Comparison of ENCODE assay signal across 8 cellular contexts in the genomic region with DNA sequence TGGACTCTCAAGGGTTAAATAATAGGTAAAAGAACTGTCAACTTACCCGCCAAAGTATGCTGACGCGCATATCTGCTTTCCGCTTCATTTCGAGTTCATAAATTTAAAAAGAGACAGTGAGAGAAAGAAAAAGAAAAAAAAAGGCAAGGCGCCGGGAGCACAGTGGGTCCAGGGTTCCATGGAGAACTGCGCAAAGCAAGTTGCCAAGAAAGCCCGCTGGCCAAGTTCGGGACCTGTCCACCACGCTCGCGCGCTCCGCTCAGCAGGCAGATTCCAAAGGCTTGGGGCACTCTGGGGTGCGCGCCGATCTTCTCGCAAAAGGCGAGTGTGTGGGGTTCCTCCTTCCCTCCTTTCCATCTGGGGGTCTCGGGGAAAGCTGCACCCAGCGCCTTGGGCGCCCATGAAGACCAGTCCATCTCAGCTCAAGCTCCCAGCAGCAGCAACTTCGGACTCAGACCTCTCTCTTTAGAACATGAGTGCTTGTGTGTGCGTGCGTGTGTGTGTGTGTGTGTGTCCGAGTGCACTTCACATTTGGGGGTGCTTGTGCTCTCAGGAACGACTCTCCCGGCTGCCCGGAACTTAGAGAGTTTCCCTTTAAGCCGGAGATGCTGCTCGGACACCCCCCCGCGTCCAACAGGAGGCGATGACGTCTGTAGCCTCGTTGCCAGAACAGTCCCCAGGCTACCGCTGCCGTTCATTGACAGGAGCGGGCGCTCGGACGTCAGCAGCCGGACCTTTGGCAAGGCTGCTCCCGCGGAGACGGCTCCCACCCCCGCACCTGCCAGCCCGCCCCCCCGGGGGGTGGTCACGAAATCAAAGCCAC.
DNase-seq lines count a peak whose midpoint lies in the region; ATAC-seq and TF ChIP-seq lines count a peak whose summit lies in the region.

No MANE protein-coding gene starts in this region.

- peak; percentile 14 for TF ChIP-seq EP300 in esophagus muscularis mucosa (IDR thresholded peaks at IDR 0.05)

- no peak for TF ChIP-seq CTCF in esophagus muscularis mucosa (IDR thresholded peaks at IDR 0.05)

- TF ChIP-seq POLR2A in esophagus muscularis mucosa (IDR thresholded peaks at IDR 0.05; ENCODE audit: low read depth) = no peak

- DNase-seq in AG08396 (ENCODE audit: low spot score) (peak; percentile 84), NCI-H2196 (lab: John Stamatoyannopoulos, UW; ENCODE audit: unreplicated experiment) (peak; percentile 53), esophagus muscularis mucosa (ENCODE audit: extremely low spot score) (no peak), GM19238 (ENCODE audit: insufficient read length, low spot score) (no peak), NCI-H2107 (lab: John Stamatoyannopoulos, UW) (no peak)
- DNase-seq in effector CD8-positive, alpha-beta T cell (lab: John Stamatoyannopoulos, UW) = no peak

- H3K27me3 ChIP-seq in esophagus muscularis mucosa = peaks cover 0 to 36% (median 2%) of the 10 kb centered on the region in 4 donors
- H3K27me3 ChIP-seq in muscle layer of duodenum (ENCODE audit: low read depth, low read length) = peaks cover 16% of the 10 kb centered on the region

- no peak for ATAC-seq in HG03521 (IDR thresholded peaks at IDR 0.05; ENCODE audit: unreplicated experiment)

- H3K27ac ChIP-seq in esophagus muscularis mucosa (replicated peaks in 1 of 4) = peak overlapping the region; percentile 43 to 70 (median 68)
- peak overlapping the region; percentile 45 for H3K27ac ChIP-seq in muscle layer of duodenum (ENCODE audit: low read length)

- intact Hi-C loops in esophagus muscularis mucosa (cut with DNase I) = loop anchor here (5.0 kb wide), 1 partner anchor 110 kb away; no protein-coding TSS in a partner anchor

- peak overlapping the region; percentile 58 to 65 (median 61) for H3K4me3 ChIP-seq in esophagus muscularis mucosa
- peak overlapping the region; percentile 81 to 89 for H3K4me3 ChIP-seq in muscle layer of duodenum (ENCODE audit: low read depth in 1 of 2, low read length in 2 of 2)

- under 1% methylated on average over 15 of the region's 51 CpGs for WGBS in esophagus muscularis mucosa

- H3K4me1 ChIP-seq in esophagus muscularis mucosa = peaks cover 10 to 41% (median 31%) of the 10 kb centered on the region in 4 donors
- H3K4me1 ChIP-seq in muscle layer of duodenum (ENCODE audit: control insufficient read depth in 1 of 2, insufficient read depth in 2 of 2, low read length in 2 of 2) = no peaks in the 10 kb centered on the region

- H3K36me3 ChIP-seq in esophagus muscularis mucosa (no peaks in the 10 kb centered on the region), muscle layer of duodenum (ENCODE audit: control insufficient read depth in 1 of 2, insufficient read depth in 2 of 2, low read length in 2 of 2) (no peaks in the 10 kb centered on the region)

- no peaks in the 10 kb centered on the region for H3K9me3 ChIP-seq in esophagus muscularis mucosa
- H3K9me3 ChIP-seq in muscle layer of duodenum (ENCODE audit: control insufficient read depth in 1 of 2, low read length in 2 of 2) = no peaks in the 10 kb centered on the region

Comparison
In these comparisons a context has a peak if more than half of its experiments do, and no peak if none do; other contexts are left out.
1. DNase-seq: peak in AG08396 (single experiment) and NCI-H2196 (single experiment); none in esophagus muscularis mucosa (single experiment), GM19238 (single experiment), effector CD8-positive, alpha-beta T cell (single experiment) and NCI-H2107 (single experiment).